10 cellular contexts compared by ENCODE assay signal in the genomic region with DNA sequence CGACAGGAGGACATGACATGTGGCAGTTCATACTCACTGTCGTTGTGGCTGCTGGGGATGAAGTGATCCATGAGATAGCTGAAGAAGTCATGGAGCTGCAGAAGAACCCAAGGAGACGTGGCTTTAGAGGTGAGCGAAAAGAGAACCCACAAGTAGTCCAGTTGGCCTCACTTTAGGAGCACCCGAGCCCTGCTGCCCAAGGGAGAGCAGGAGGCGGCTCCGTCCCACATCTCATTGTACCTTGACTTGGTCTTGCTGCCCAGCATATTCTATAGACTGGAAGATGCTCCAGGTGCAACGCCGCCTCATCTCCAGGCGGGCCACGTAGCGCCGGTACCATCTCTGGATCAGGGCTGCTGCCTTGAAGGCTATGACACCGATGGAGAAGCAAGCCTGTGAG. TPM values are rescaled to one million over a fixed set of nuclear protein-coding genes. Genes with fewer than 3 reads are reported as not detected.
"Had no signal": no experiment of that assay in that cellular context is flagged by ENCODE, and none has a peak within 500 bp of the region (broad histone marks: within the 10 kb centered on the region; RNA-seq: fewer than 3 reads in every experiment).

No MANE protein-coding gene starts in this region.

- H3K27ac ChIP-seq: GM23248 had no signal

- H3K9me3 ChIP-seq: HAP-1 had no signal

- ATAC-seq: HCT116, K562 had no signal

- DNase-seq: GM23248, GOT3, H7, HFFc6, IMR-90 had no signal

- H3K36me3 ChIP-seq: HAP-1 had no signal

- H2AFZ ChIP-seq: GM23248 had no signal

- H3K9ac ChIP-seq: GM23248 had no signal

- H3K4me3 ChIP-seq: GM23248, HAP-1, K562 had no signal

RNA-seq across cellular contexts. Expression of a gene that starts 10.6 kb away (rescaled TPM):
- total RNA-seq: GM23248, H4, H7, HFFc6, HT-29, IMR-90, K562 had no signal
- polyA plus RNA-seq: GM23248, IMR-90, K562 had no signal
